ENCODE assay signal across 17 cellular contexts in the genomic region with DNA sequence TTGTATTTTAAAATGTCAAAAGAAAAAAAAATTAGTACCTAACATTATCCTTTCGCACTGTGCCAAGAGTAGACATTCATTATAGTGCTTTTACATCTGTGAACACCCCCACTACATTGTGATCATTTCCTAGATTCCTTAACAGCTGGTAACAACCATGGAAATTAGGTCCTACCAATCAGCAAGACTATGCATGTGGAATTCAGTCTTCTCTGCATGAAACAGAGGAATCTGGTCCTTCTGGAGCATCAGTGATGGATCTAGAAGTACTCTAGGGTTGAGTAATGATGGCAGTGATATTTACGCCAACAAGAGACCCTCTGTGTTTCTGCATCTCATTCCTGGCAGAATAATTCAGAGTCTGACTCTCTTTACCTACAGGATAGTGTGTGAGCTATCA. TPM values are rescaled to one million over a fixed set of nuclear protein-coding genes. Genes with fewer than 3 reads are reported as not detected.
DNase-seq lines count a peak whose midpoint lies in the region; ATAC-seq and TF ChIP-seq lines count a peak whose summit lies in the region.
"Had no signal": no experiment of that assay in that cellular context is flagged by ENCODE, and none has a peak within 500 bp of the region (broad histone marks: within the 10 kb centered on the region; RNA-seq: fewer than 3 reads in every experiment).

No MANE protein-coding gene starts in this region.

- no peak for TF ChIP-seq CTCF in chondrocyte (IDR thresholded peaks at IDR 0.05)

- H3K9me3 Mint-ChIP-seq in chondrocyte (ENCODE audit: low read depth): peaks cover 11% of the 10 kb centered on the region
- H3K9me3 Mint-ChIP-seq: CD8-positive, alpha-beta T cell; H9 had no signal

- no peaks in the 10 kb centered on the region for H3K36me3 Mint-ChIP-seq in chondrocyte (ENCODE audit: low read depth)
- H3K36me3 Mint-ChIP-seq: CD8-positive, alpha-beta T cell had no signal

- H3K4me3 Mint-ChIP-seq in chondrocyte (ENCODE audit: unreplicated experiment): no peak overlapping the region
- H3K4me3 Mint-ChIP-seq: B cell; CD8-positive, alpha-beta T cell; H9 had no signal

- peaks cover 26% of the 10 kb centered on the region for H3K4me1 Mint-ChIP-seq in chondrocyte (ENCODE audit: low read depth)
- H3K4me1 Mint-ChIP-seq: B cell had no signal

- no peak for ATAC-seq in GM19023 (IDR thresholded peaks at IDR 0.05; ENCODE audit: unreplicated experiment)
- ATAC-seq: CD8-positive, alpha-beta T cell had no signal

- H3K27ac ChIP-seq in iPS DF 6.9 (ENCODE audit: low read length): no peak overlapping the region
- H3K27ac ChIP-seq: BLaER1 treated with 17β-estradiol and CSF1 and Interleukin-3, amounts not matched to agents 10 nM and 100 nM had no signal

- H3K27me3 ChIP-seq in NT2/D1 (ENCODE audit: insufficient read depth, insufficient read length): no peaks in the 10 kb centered on the region
- no peaks in the 10 kb centered on the region for H3K27me3 ChIP-seq in iPS DF 6.9 (ENCODE audit: control insufficient read depth, insufficient read depth, low read length)
- H3K27me3 ChIP-seq: BLaER1 treated with 17β-estradiol and CSF1 and Interleukin-3, amounts not matched to agents 10 nM and 100 nM had no signal

- H3K4me1 ChIP-seq in NT2/D1 (ENCODE audit: insufficient read depth, insufficient read length) (no peaks in the 10 kb centered on the region), iPS DF 6.9 (ENCODE audit: control insufficient read depth, insufficient read depth, low read length) (peaks cover 3% of the 10 kb centered on the region; the same call in 1 of the 2 replicates)
- H3K4me1 ChIP-seq: BLaER1 treated with 17β-estradiol and CSF1 and Interleukin-3, amounts not matched to agents 10 nM and 100 nM had no signal

- no peaks in the 10 kb centered on the region for H3K27me3 Mint-ChIP-seq in chondrocyte (ENCODE audit: low read depth)

- H3K4me3 ChIP-seq in NT2/D1 (ENCODE audit: insufficient read length, low read depth) (no peak overlapping the region), iPS DF 6.9 (ENCODE audit: low read length) (no peak overlapping the region)
- H3K4me3 ChIP-seq: BLaER1 treated with 17β-estradiol and CSF1 and Interleukin-3, amounts not matched to agents 10 nM and 100 nM had no signal

- H3K36me3 ChIP-seq in NT2/D1 (ENCODE audit: insufficient read depth, insufficient read length, low read length) (no peaks in the 10 kb centered on the region), iPS DF 6.9 (ENCODE audit: control insufficient read depth, insufficient read depth, low read length) (no peaks in the 10 kb centered on the region)
- H3K36me3 ChIP-seq: BLaER1 treated with 17β-estradiol and CSF1 and Interleukin-3, amounts not matched to agents 10 nM and 100 nM had no signal

- H3K9me3 ChIP-seq in NT2/D1 (ENCODE audit: insufficient read depth, low read length): no peaks in the 10 kb centered on the region; the same call in 1 of the 2 replicates
- H3K9me3 ChIP-seq in iPS DF 6.9 (ENCODE audit: control insufficient read depth, insufficient read depth, low read length): no peaks in the 10 kb centered on the region
- H3K9me3 ChIP-seq: BLaER1 treated with 17β-estradiol and CSF1 and Interleukin-3, amounts not matched to agents 10 nM and 100 nM had no signal

- H3K9ac ChIP-seq in NT2/D1 (ENCODE audit: insufficient read length, low read depth): no peak overlapping the region
- H3K9ac ChIP-seq: BLaER1 treated with 17β-estradiol and CSF1 and Interleukin-3, amounts not matched to agents 10 nM and 100 nM had no signal

- peak; percentile 15 for DNase-seq in NT2/D1 (ENCODE audit: low read depth, low spot score)
- DNase-seq in chondrocyte (ENCODE audit: low spot score): no peak
- peak; percentile 7 for DNase-seq in iPS DF 6.9 (ENCODE audit: low read depth, low spot score)
- DNase-seq in NCI-H1417 treated with DMSO at 0.1 percent for 48 hours (lab: John Stamatoyannopoulos, UW): no peak
- DNase-seq in amniotic stem cell (lab: John Stamatoyannopoulos, UW): no peak
- DNase-seq: CD8-positive, alpha-beta T cell; COR-L47; DMS 273 treated with DMSO at 0.1 percent for 48 hours; DMS53; DND-41; GOT3; H9; IMR-90 had no signal

- WGBS in iPS DF 6.9 (ENCODE audit: insufficient coverage, insufficient read length): no CpG with 5 or more reads among the region's 2 CpGs

- H3K27ac Mint-ChIP-seq in chondrocyte (ENCODE audit: unreplicated experiment): peak overlapping the region; percentile 25
- H3K27ac Mint-ChIP-seq: B cell; CD8-positive, alpha-beta T cell; H9 had no signal

RNA-seq across cellular contexts. Expression of a gene that starts 9.4 kb away (rescaled TPM):
- total RNA-seq in chondrocyte: not detected in 3 replicates
- total RNA-seq: A172; B cell; CD8-positive, alpha-beta T cell; H9; IMR-90 had no signal

RNA-seq across cellular contexts. Expression of a gene that starts 14.9 kb away (rescaled TPM):
- not detected in 3 replicates for total RNA-seq in chondrocyte
- total RNA-seq: A172; B cell; CD8-positive, alpha-beta T cell; H9; IMR-90 had no signal

RNA-seq across cellular contexts. Expression of a gene that starts 28.7 kb away (rescaled TPM):
- not detected in 3 replicates for total RNA-seq in chondrocyte
- total RNA-seq: A172; B cell; CD8-positive, alpha-beta T cell; H9; IMR-90 had no signal

RNA-seq across cellular contexts. Expression of a gene that starts 32.7 kb away (rescaled TPM):
- total RNA-seq in chondrocyte: not detected in 3 replicates
- total RNA-seq: A172; B cell; CD8-positive, alpha-beta T cell; H9; IMR-90 had no signal

RNA-seq across cellular contexts. Expression of a gene that starts 32.8 kb away (rescaled TPM):
- total RNA-seq in chondrocyte: not detected in 3 replicates
- total RNA-seq: A172; B cell; CD8-positive, alpha-beta T cell; H9; IMR-90 had no signal

Comparison
In these comparisons a context has a peak if more than half of its experiments do, and no peak if none do; other contexts are left out.
1. DNase-seq: peak in NT2/D1 (single experiment) and iPS DF 6.9 (single experiment); none in chondrocyte (single experiment), NCI-H1417 treated with DMSO at 0.1 percent for 48 hours (single experiment) and amniotic stem cell (single experiment).